ENCODE assay signal across 15 cellular contexts in the genomic region with DNA sequence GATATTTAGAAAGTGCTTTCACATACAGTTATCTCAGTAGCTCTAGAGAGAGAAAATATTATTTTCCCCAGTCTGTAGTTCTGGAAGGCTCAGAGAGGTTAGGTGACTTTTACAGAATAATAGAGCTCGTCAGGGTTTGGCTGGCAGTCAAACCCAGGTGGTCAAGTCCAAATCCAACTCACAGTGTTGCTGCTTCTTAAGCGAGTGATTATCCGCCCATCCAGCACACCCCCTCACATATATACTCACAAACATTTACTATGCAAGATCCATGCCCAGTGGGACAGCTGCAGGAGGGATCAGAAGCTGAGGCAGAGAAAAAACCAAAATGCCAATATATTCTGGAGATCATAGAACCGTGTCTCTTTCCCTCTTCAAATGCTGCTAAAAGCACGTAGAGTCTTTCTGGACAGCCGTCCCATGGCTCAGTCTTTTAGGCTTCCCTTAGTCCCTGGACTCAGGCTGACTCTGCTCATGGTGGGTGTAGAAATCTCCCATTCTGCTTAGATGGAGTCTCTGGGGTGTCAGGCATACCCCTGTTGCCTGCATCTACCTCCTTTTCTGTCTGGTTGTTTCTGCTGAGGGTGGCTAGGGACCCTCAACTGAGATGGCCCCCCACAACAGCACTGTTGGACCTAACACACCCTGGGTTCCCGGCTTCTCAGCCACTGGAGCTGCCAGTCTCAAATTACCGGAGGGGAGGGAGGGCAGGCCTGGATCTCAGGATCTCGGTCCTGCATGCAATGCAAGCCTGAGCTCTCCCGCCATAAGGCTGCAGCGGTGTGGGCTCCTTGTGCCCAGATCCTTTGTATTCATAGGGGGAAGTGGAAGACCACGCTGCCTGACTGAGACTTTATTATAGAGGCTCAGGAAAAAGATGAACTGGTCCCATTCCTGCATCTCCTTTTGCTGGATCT. TPM values are rescaled to one million over a fixed set of nuclear protein-coding genes. Genes with fewer than 3 reads are reported as not detected.
DNase-seq lines count a peak whose midpoint lies in the region; ATAC-seq and TF ChIP-seq lines count a peak whose summit lies in the region.
"Had no signal": no experiment of that assay in that cellular context is flagged by ENCODE, and none has a peak within 500 bp of the region (broad histone marks: within the 10 kb centered on the region; RNA-seq: fewer than 3 reads in every experiment).

A gene with protein sequence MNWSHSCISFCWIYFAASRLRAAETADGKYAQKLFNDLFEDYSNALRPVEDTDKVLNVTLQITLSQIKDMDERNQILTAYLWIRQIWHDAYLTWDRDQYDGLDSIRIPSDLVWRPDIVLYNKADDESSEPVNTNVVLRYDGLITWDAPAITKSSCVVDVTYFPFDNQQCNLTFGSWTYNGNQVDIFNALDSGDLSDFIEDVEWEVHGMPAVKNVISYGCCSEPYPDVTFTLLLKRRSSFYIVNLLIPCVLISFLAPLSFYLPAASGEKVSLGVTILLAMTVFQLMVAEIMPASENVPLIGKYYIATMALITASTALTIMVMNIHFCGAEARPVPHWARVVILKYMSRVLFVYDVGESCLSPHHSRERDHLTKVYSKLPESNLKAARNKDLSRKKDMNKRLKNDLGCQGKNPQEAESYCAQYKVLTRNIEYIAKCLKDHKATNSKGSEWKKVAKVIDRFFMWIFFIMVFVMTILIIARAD (plus strand): TSS at position 743 of the 917 bp plus-strand sequence. CDS start 135 bp downstream, at position 878.

- peak within 1 kb of the TSS in 1 of 2 experiments; percentile 50 for H3K18ac ChIP-seq in mesenchymal stem cell (ENCODE audit: low read depth in 1 of 2, low read length in 2 of 2)

- intact Hi-C loops in activated naive CD4-positive, alpha-beta T cell treated with anti-CD3 and anti-CD28 coated beads for 36 hours (cut with micrococcal nuclease), result no loop called here

- H3K27me3 ChIP-seq in HUES64 (ENCODE audit: insufficient read depth, low read length) (no peaks in the 10 kb centered on the region), SK-N-SH (ENCODE audit: insufficient read depth) (no peaks in the 10 kb centered on the region), mesenchymal stem cell (ENCODE audit: control insufficient read depth in 1 of 2, insufficient read depth in 1 of 2, low read length in 2 of 2) (no peaks in the 10 kb centered on the region)
- no peaks in the 10 kb centered on the region for H3K27me3 ChIP-seq in effector memory CD4-positive, alpha-beta T cell (replicated peaks; ENCODE audit: control insufficient read depth, insufficient read depth, low read length, poor library complexity, severe bottlenecking)
- H3K27me3 ChIP-seq: BE2C had no signal

- no peak for ATAC-seq in HG02678 (IDR thresholded peaks at IDR 0.05; ENCODE audit: unreplicated experiment)
- ATAC-seq: activated CD8-positive, alpha-beta memory T cell treated with anti-CD3 and anti-CD28 coated beads, Interleukin-2, amount 10 ng/mL, durations not matched to agents 7 days and 5 days; naive thymus-derived CD4-positive, alpha-beta T cell had no signal

- H3K4ac ChIP-seq in mesenchymal stem cell (ENCODE audit: low read depth in 1 of 2, low read length in 2 of 2), result no peak within 1 kb of the TSS

- H3K4me1 Mint-ChIP-seq in activated naive CD4-positive, alpha-beta T cell treated with anti-CD3 and anti-CD28 coated beads for 36 hours (ENCODE audit: low read depth), result no peaks in the 10 kb centered on the region
- H3K4me1 Mint-ChIP-seq: IgD-negative memory B cell had no signal

- no peak within 1 kb of the TSS for H3K27ac Mint-ChIP-seq in activated naive CD4-positive, alpha-beta T cell treated with anti-CD3 and anti-CD28 coated beads for 36 hours
- H3K27ac Mint-ChIP-seq: activated CD8-positive, alpha-beta memory T cell treated with anti-CD3 and anti-CD28 coated beads, Interleukin-2, amount 10 ng/mL, durations not matched to agents 7 days and 5 days; IgD-negative memory B cell had no signal

- POLR2A ChIA-PET in SK-N-SH (lab: Yijun Ruan, JAX), result interaction anchor here (0.8 kb wide), 1 partner anchor 10 kb away, joined by 3 read pairs; no protein-coding TSS in a partner anchor

- H2BK120ac ChIP-seq in mesenchymal stem cell (ENCODE audit: low read depth, low read length), result peak within 1 kb of the TSS; percentile 21

- no peak within 1 kb of the TSS for H3K23ac ChIP-seq in mesenchymal stem cell (ENCODE audit: low read length in 2 of 2)

- peak within 1 kb of the TSS; percentile 7 for H4K8ac ChIP-seq in mesenchymal stem cell (ENCODE audit: low read length)

- H3K27ac ChIP-seq in HUES64 (ENCODE audit: low read depth, low read length) (peak within 1 kb of the TSS; percentile 9; the same call in 1 of the 2 replicates), SK-N-SH (ENCODE audit: low read depth in 2 of 2, low read length in 1 of 2) (peak within 1 kb of the TSS; percentile 53 to 64), mesenchymal stem cell (ENCODE audit: low read length, poor library complexity, severe bottlenecking) (no peak within 1 kb of the TSS)
- no peak within 1 kb of the TSS for H3K27ac ChIP-seq in effector memory CD4-positive, alpha-beta T cell (ENCODE audit: insufficient read depth, low read length, poor library complexity, severe bottlenecking)

- peak within 1 kb of the TSS; percentile 18; the same call in 1 of the 2 replicates for H3K9ac ChIP-seq in HUES64 (ENCODE audit: low read depth, low read length)
- no peak within 1 kb of the TSS for H3K9ac ChIP-seq in SK-N-SH
- H3K9ac ChIP-seq in mesenchymal stem cell (ENCODE audit: low read length), result peak within 1 kb of the TSS; percentile 50

- CTCF ChIA-PET in SK-N-SH (lab: Yijun Ruan, JAX), result interaction anchor here (1.3 to 6.9 kb wide), 6 partner anchors 9 to 279 kb away, joined by 3 to 32 read pairs (median 6); a partner anchor contains a TSS
- CTCF ChIA-PET in activated naive CD4-positive, alpha-beta T cell treated with anti-CD3 and anti-CD28 coated beads for 36 hours (lab: Charles Lee), result interaction anchor here (0.5 to 2.2 kb wide), 4 partner anchors 9 to 297 kb away, joined by 3 to 14 read pairs (median 4); no protein-coding TSS in a partner anchor

- no peaks in the 10 kb centered on the region for H3K36me3 Mint-ChIP-seq in activated naive CD4-positive, alpha-beta T cell treated with anti-CD3 and anti-CD28 coated beads for 36 hours (ENCODE audit: low read depth)
- H3K36me3 Mint-ChIP-seq: activated CD8-positive, alpha-beta memory T cell treated with anti-CD3 and anti-CD28 coated beads, Interleukin-2, amount 10 ng/mL, durations not matched to agents 7 days and 5 days had no signal

- no peaks in the 10 kb centered on the region for H3K79me1 ChIP-seq in mesenchymal stem cell (replicated peaks; ENCODE audit: low read length, poor library complexity, severe bottlenecking)

- peak within 1 kb of the TSS in 1 of 2 experiments; percentile 8 for H3K14ac ChIP-seq in mesenchymal stem cell (ENCODE audit: low read length in 2 of 2)

- peak within 1 kb of the TSS; percentile 17; the same call in 1 of the 2 replicates for H3K4me3 ChIP-seq in HUES64 (ENCODE audit: low read length)
- no peak within 1 kb of the TSS for H3K4me3 ChIP-seq in SK-N-SH (ENCODE audit: low read depth in 2 of 2, low read length in 1 of 2)
- H3K4me3 ChIP-seq in mesenchymal stem cell (ENCODE audit: insufficient read depth in 1 of 2, low read depth in 1 of 2, low read length in 2 of 2), result no peak within 1 kb of the TSS
- no peak within 1 kb of the TSS for H3K4me3 ChIP-seq in effector memory CD4-positive, alpha-beta T cell (ENCODE audit: insufficient read depth, low read depth, low read length, poor library complexity, severe bottlenecking)

- no peaks in the 10 kb centered on the region for H3K9me3 ChIP-seq in HUES64 (ENCODE audit: insufficient read depth, low read depth, low read length)
- H3K9me3 ChIP-seq in SK-N-SH, result no peaks in the 10 kb centered on the region
- H3K9me3 ChIP-seq in mesenchymal stem cell (ENCODE audit: control insufficient read depth, low read length), result no peaks in the 10 kb centered on the region
- no peaks in the 10 kb centered on the region for H3K9me3 ChIP-seq in effector memory CD4-positive, alpha-beta T cell (ENCODE audit: control insufficient read depth, low read length)
- H3K9me3 ChIP-seq: BE2C had no signal

- H3K4me3 Mint-ChIP-seq in activated naive CD4-positive, alpha-beta T cell treated with anti-CD3 and anti-CD28 coated beads for 36 hours, result no peak within 1 kb of the TSS
- H3K4me3 Mint-ChIP-seq: activated CD8-positive, alpha-beta memory T cell treated with anti-CD3 and anti-CD28 coated beads, Interleukin-2, amount 10 ng/mL, durations not matched to agents 7 days and 5 days; IgD-negative memory B cell; naive thymus-derived CD4-positive, alpha-beta T cell had no signal

- TF ChIP-seq RAD21 in SK-N-SH (IDR thresholded peaks at IDR 0.05; ENCODE audit: low read length), result no peak

- no peaks in the 10 kb centered on the region for H3K9me3 Mint-ChIP-seq in activated naive CD4-positive, alpha-beta T cell treated with anti-CD3 and anti-CD28 coated beads for 36 hours
- H3K9me3 Mint-ChIP-seq: IgD-negative memory B cell; naive thymus-derived CD4-positive, alpha-beta T cell had no signal

- DNase-seq in DMS53 (lab: John Stamatoyannopoulos, UW) (peak; percentile 71), SK-N-SH (no peak), mesenchymal stem cell (no peak), GDM1 (lab: John Stamatoyannopoulos, UW) (no peak)
- no peak for DNase-seq in effector memory CD4-positive, alpha-beta T cell
- DNase-seq in activated naive CD4-positive, alpha-beta T cell treated with anti-CD3 and anti-CD28 coated beads for 36 hours, result no peak
- DNase-seq: activated CD4-positive, CD25-positive, alpha-beta regulatory T cell; activated CD8-positive, alpha-beta memory T cell treated with anti-CD3 and anti-CD28 coated beads, Interleukin-2, amount 10 ng/mL, durations not matched to agents 7 days and 5 days; DMS79 treated with DMSO at 0.1 percent for 48 hours; naive thymus-derived CD4-positive, alpha-beta T cell had no signal

- peaks cover 26% of the 10 kb centered on the region for H3K4me1 ChIP-seq in HUES64 (ENCODE audit: insufficient read depth, low read length)
- H3K4me1 ChIP-seq in SK-N-SH (ENCODE audit: control insufficient read depth in 1 of 2, insufficient read depth in 2 of 2, low read depth in 1 of 2, low read length in 1 of 2), result peaks cover 25 to 35% of the 10 kb centered on the region in 2 experiments
- peaks cover 13% of the 10 kb centered on the region for H3K4me1 ChIP-seq in mesenchymal stem cell (ENCODE audit: control insufficient read depth, insufficient read depth, low read depth, low read length)
- H3K4me1 ChIP-seq in effector memory CD4-positive, alpha-beta T cell (ENCODE audit: control insufficient read depth, insufficient read depth, low read length, poor library complexity, severe bottlenecking), result no peaks in the 10 kb centered on the region

- H3K27me3 Mint-ChIP-seq in activated naive CD4-positive, alpha-beta T cell treated with anti-CD3 and anti-CD28 coated beads for 36 hours (ENCODE audit: low read depth), result no peaks in the 10 kb centered on the region

- WGBS in HUES64, result 51% methylated on average over 12 of the region's 12 CpGs
- whole genome bisulfite sequencing in SK-N-SH (ENCODE audit: low lambda C conversion rate), result 78% methylated on average over 11 of the region's 12 CpGs
- 66% methylated on average over 12 of the region's 12 CpGs for WGBS in mesenchymal stem cell

- no peak within 1 kb of the TSS for H2BK15ac ChIP-seq in mesenchymal stem cell (ENCODE audit: low read depth, poor library complexity, severe bottlenecking)

- peak within 1 kb of the TSS; percentile 14 for H4K91ac ChIP-seq in mesenchymal stem cell (ENCODE audit: low read length)

- H2AFZ ChIP-seq in SK-N-SH (ENCODE audit: low read depth) (0 out of 2 replicates have a peak within 1 kb of the TSS, but pooled peaks have one; percentile 29), mesenchymal stem cell (ENCODE audit: low read depth, low read length) (peak within 1 kb of the TSS; percentile 3)

- peak within 1 kb of the TSS; percentile 6 for H2AK5ac ChIP-seq in mesenchymal stem cell (ENCODE audit: low read length, severe bottlenecking)

- peak within 1 kb of the TSS in 1 of 2 experiments; percentile 63 for H2BK12ac ChIP-seq in mesenchymal stem cell (ENCODE audit: low read length in 2 of 2)

- H4K20me1 ChIP-seq in SK-N-SH (ENCODE audit: insufficient read depth), result no peaks in the 10 kb centered on the region

- H3K9me2 ChIP-seq in SK-N-SH, result no peaks in the 10 kb centered on the region

- TF ChIP-seq CTCF in SK-N-SH (IDR thresholded peaks at IDR 0.05), result no peak

- H2BK5ac ChIP-seq in mesenchymal stem cell (ENCODE audit: low read depth, low read length, poor library complexity, severe bottlenecking), result no peak within 1 kb of the TSS

- H3F3A ChIP-seq in SK-N-SH (replicated peaks; ENCODE audit: insufficient read depth), result peaks cover 5% of the 10 kb centered on the region

- H3K4me2 ChIP-seq in SK-N-SH (peak within 1 kb of the TSS; percentile 59), mesenchymal stem cell (ENCODE audit: low read length, poor library complexity, severe bottlenecking) (no peak within 1 kb of the TSS)

- H3K36me3 ChIP-seq in HUES64 (ENCODE audit: insufficient read depth, low read length), result no peaks in the 10 kb centered on the region
- H3K36me3 ChIP-seq in SK-N-SH (replicated peaks in 1 of 2; ENCODE audit: control insufficient read depth in 1 of 2, insufficient read depth in 2 of 2, low read length in 1 of 2), result no peaks in the 10 kb centered on the region
- no peaks in the 10 kb centered on the region for H3K36me3 ChIP-seq in mesenchymal stem cell (ENCODE audit: control insufficient read depth in 1 of 2, insufficient read depth in 2 of 2, low read depth in 1 of 2, low read length in 2 of 2)
- no peaks in the 10 kb centered on the region for H3K36me3 ChIP-seq in effector memory CD4-positive, alpha-beta T cell (ENCODE audit: control insufficient read depth, insufficient read depth, low read length)
- H3K36me3 ChIP-seq: BE2C had no signal

- H3K79me2 ChIP-seq in SK-N-SH (ENCODE audit: insufficient read depth), result no peaks in the 10 kb centered on the region

- TF ChIP-seq EP300 in SK-N-SH (IDR thresholded peaks at IDR 0.05; ENCODE audit: borderline replicate concordance in 1 of 2, low read depth in 1 of 2, low read length in 1 of 2), result no peak

RNA-seq across cellular contexts. Expression of the gene that starts here (rescaled TPM):
- 2.7 TPM for polyA plus RNA-seq in HUES64 (2013, experiment 1 of 2)
- 3.0 TPM for polyA plus RNA-seq in HUES64 (2013, experiment 2 of 2)
- 0.05 and 0.26 TPM in 2 replicates for polyA plus RNA-seq in SK-N-SH (2012; rRNA removed)
- polyA plus RNA-seq in SK-N-SH (2012; cell fraction: cytosol; rRNA removed), result 0.14 and 0.15 TPM in 2 replicates
- 0.05 and 0.07 TPM in 2 replicates for polyA plus RNA-seq in SK-N-SH (2012; cell fraction: nucleus; rRNA removed)
- polyA plus RNA-seq in mesenchymal stem cell (2013, experiment 1 of 2), result 0.14 TPM
- polyA plus RNA-seq in mesenchymal stem cell (2013, experiment 2 of 2), result 0.18 TPM
- total RNA-seq in activated naive CD4-positive, alpha-beta T cell treated with anti-CD3 and anti-CD28 coated beads for 36 hours, result not detected
- total RNA-seq: renal cortical epithelial cell had no signal
- polyA plus RNA-seq: IgD-negative memory B cell had no signal

Comparison
In these comparisons a context has a peak if more than half of its experiments do, and no peak if none do; other contexts are left out.
1. H3K27ac ChIP-seq: peak in HUES64 (single experiment) and SK-N-SH (2 of 2); none in mesenchymal stem cell (single experiment) and effector memory CD4-positive, alpha-beta T cell (single experiment).